21 cellular contexts compared by ENCODE assay signal in the genomic region with DNA sequence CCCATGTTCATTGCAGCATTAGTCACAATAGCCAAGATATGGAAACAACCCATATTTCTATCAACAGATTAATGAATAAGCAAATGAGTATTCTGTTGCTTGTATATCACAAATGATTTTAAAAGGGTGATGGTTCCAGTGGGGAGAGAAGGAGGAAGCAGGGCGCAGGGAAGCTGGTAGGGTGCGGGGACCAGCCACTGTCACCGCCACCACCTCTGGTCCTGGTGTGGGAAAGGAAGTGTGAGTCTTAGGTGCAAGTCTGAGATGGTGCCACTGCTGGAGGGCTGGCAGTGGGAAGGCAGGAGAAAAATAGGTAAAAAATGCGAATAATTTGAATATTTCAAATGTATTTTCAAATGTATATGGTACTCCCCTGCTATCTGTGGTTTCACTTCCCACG.
"Had no signal": no experiment of that assay in that cellular context is flagged by ENCODE, and none has a peak within 500 bp of the region (broad histone marks: within the 10 kb centered on the region; RNA-seq: fewer than 3 reads in every experiment).

No MANE protein-coding gene starts in this region.

- DNase-seq: colonic mucosa; cortex of kidney; dermis blood vessel endothelial cell; dorsolateral prefrontal cortex; effector CD4-positive, alpha-beta T cell; effector CD8-positive, alpha-beta T cell; effector memory CD4-positive, alpha-beta T cell; effector memory CD8-positive, alpha-beta T cell; endodermal cell; erythroblast; esophagus squamous epithelium; foreskin fibroblast; foreskin keratinocyte; foreskin melanocyte; gastrocnemius medialis; glutamatergic neuron; head of caudate nucleus; heart left ventricle; heart right ventricle had no signal

- ATAC-seq: effector memory CD8-positive, alpha-beta T cell; esophagus mucosa; foreskin keratinocyte; gastrocnemius medialis; gastroesophageal sphincter; heart left ventricle; heart right ventricle had no signal
